ENCODE assay signal across 14 cellular contexts in the genomic region with DNA sequence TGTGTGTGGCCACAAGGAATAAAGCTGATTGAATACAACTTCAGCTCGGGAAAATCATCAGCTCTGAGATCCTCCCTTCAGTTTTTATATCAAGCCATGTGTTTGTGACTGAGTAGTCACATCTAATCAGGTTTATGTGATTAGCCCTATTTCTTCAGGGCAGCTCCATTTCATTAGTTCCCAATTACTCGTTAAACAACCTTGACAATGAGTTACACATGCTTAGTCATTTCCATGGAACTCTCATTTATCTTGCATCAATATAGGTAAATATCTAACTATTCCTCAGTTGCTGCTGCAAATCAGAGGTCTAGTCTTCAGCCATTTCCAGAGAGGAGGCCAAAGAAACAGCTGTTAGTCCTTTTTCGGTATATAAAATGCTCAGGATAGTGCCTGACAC. TPM values are rescaled to one million over a fixed set of nuclear protein-coding genes. Genes with fewer than 3 reads are reported as not detected.
DNase-seq lines count a peak whose midpoint lies in the region; TF ChIP-seq lines count a peak whose summit lies in the region.
"Had no signal": no experiment of that assay in that cellular context is flagged by ENCODE, and none has a peak within 500 bp of the region (broad histone marks: within the 10 kb centered on the region; RNA-seq: fewer than 3 reads in every experiment).

No MANE protein-coding gene starts in this region.

- TF ChIP-seq CTCF in SK-N-SH (IDR thresholded peaks at IDR 0.05) (no peak), epithelial cell of esophagus (IDR thresholded peaks at IDR 0.05; ENCODE audit: insufficient read depth, low read depth, low read length, missing control alignments) (no peak)

- no peak overlapping the region for H3K9ac ChIP-seq in SK-N-SH
- H3K9ac ChIP-seq: GM23248 had no signal

- H3K4me3 ChIP-seq in SK-N-SH (ENCODE audit: low read depth in 2 of 2, low read length in 1 of 2) (no peak overlapping the region), epithelial cell of esophagus (ENCODE audit: low read length) (no peak overlapping the region)
- H3K4me3 ChIP-seq: GM12878, GM23248 had no signal

- POLR2A ChIA-PET in SK-N-SH (lab: Yijun Ruan, JAX) = no interaction called here

- H3K79me2 ChIP-seq in SK-N-SH (ENCODE audit: insufficient read depth) = no peaks in the 10 kb centered on the region

- no peaks in the 10 kb centered on the region for H4K20me1 ChIP-seq in SK-N-SH (ENCODE audit: insufficient read depth)

- no peak; a peak in 1 of 4 replicates for TF ChIP-seq EP300 in SK-N-SH (IDR thresholded peaks at IDR 0.05; ENCODE audit: borderline replicate concordance in 1 of 2, low read depth in 1 of 2, low read length in 1 of 2)

- peaks cover 5% of the 10 kb centered on the region; the same call in 1 of the 2 replicates for H3K9me3 ChIP-seq in SK-N-SH

- no peak overlapping the region for H3K27ac ChIP-seq in SK-N-SH (ENCODE audit: low read depth in 2 of 2, low read length in 1 of 2)
- H3K27ac ChIP-seq: GM23248 had no signal

- H2AFZ ChIP-seq in SK-N-SH (ENCODE audit: low read depth) = no peak overlapping the region
- H2AFZ ChIP-seq: GM23248 had no signal

- no peaks in the 10 kb centered on the region for H3K27me3 ChIP-seq in SK-N-SH (ENCODE audit: insufficient read depth)

- H3K4me2 ChIP-seq in SK-N-SH = no peak overlapping the region

- DNase-seq in NCI-H82 (lab: John Stamatoyannopoulos, UW) (peak; percentile 81), SK-N-SH (no peak), epithelial cell of esophagus (ENCODE audit: low read depth) (peak; percentile 31), retina (peak; percentile 53), AG08395 (ENCODE audit: low spot score) (no peak), T-helper 1 cell (no peak)
- no peak for DNase-seq in activated CD4-positive, alpha-beta T cell treated with anti-CD3 and anti-CD28 coated beads for 1 hour
- DNase-seq: ACHN; C1 segment of cervical spinal cord; CD4-positive, alpha-beta T cell; DMS79; GM23248; H7 had no signal

- H3K9me2 ChIP-seq in SK-N-SH = no peaks in the 10 kb centered on the region

- 47% methylated on average over 3 of the region's 3 CpGs for WGBS in SK-N-SH (ENCODE audit: low lambda C conversion rate)

- no peak for TF ChIP-seq RAD21 in SK-N-SH (IDR thresholded peaks at IDR 0.05; ENCODE audit: low read length)

- no peaks in the 10 kb centered on the region for H3K36me3 ChIP-seq in SK-N-SH (replicated peaks in 1 of 2; ENCODE audit: control insufficient read depth in 1 of 2, insufficient read depth in 2 of 2, low read length in 1 of 2)

- CTCF ChIA-PET in SK-N-SH (lab: Yijun Ruan, JAX) = no interaction called here

- no peaks in the 10 kb centered on the region for H3F3A ChIP-seq in SK-N-SH (replicated peaks; ENCODE audit: insufficient read depth)

- peaks cover 0 to 9% of the 10 kb centered on the region in 2 experiments; a peak in 2 of 4 replicates for H3K4me1 ChIP-seq in SK-N-SH (ENCODE audit: control insufficient read depth in 1 of 2, insufficient read depth in 2 of 2, low read depth in 1 of 2, low read length in 1 of 2)

TF ChIP-seq in SK-N-SH, 30 proteins besides CTCF, POLR2A, EP300 and RAD21:
- TF ChIP-seq RCOR1 (IDR thresholded peaks at IDR 0.05; ENCODE audit: low read length) (peak; percentile 11; the same call in 1 of the 2 replicates), MAX (IDR thresholded peaks at IDR 0.05; ENCODE audit: low read depth) (no peak), TAF1 (IDR thresholded peaks at IDR 0.05; ENCODE audit: borderline replicate concordance, low read depth, low read length) (no peak)
- TF ChIP-seq, protein P1, sequence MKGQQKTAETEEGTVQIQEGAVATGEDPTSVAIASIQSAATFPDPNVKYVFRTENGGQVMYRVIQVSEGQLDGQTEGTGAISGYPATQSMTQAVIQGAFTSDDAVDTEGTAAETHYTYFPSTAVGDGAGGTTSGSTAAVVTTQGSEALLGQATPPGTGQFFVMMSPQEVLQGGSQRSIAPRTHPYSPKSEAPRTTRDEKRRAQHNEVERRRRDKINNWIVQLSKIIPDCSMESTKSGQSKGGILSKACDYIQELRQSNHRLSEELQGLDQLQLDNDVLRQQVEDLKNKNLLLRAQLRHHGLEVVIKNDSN (IDR thresholded peaks at IDR 0.05; ENCODE audit: borderline replicate concordance, low read depth) = no peak

RNA-seq across cellular contexts. Expression of gene CRB1, which starts 16.3 kb away (rescaled TPM):
- polyA plus RNA-seq in SK-N-SH (2012; rRNA removed) = 0.13 and 0.18 TPM in 2 replicates
- polyA plus RNA-seq in SK-N-SH (2012; cell fraction: cytosol; rRNA removed) = 0.09 and 0.26 TPM in 2 replicates
- polyA plus RNA-seq in SK-N-SH (2012; cell fraction: nucleus; rRNA removed) = 0.17 and 0.22 TPM in 2 replicates
- polyA plus RNA-seq: GM23248 had no signal

Comparison
In these comparisons a context has a peak if more than half of its experiments do, and no peak if none do; other contexts are left out.
1. DNase-seq: peak in NCI-H82 (single experiment), epithelial cell of esophagus (single experiment) and retina (single experiment); none in SK-N-SH (single experiment), AG08395 (single experiment), T-helper 1 cell (0 of 5) and activated CD4-positive, alpha-beta T cell treated with anti-CD3 and anti-CD28 coated beads for 1 hour (single experiment).